Comparison of ENCODE assay signal across 20 cellular contexts in the genomic region with DNA sequence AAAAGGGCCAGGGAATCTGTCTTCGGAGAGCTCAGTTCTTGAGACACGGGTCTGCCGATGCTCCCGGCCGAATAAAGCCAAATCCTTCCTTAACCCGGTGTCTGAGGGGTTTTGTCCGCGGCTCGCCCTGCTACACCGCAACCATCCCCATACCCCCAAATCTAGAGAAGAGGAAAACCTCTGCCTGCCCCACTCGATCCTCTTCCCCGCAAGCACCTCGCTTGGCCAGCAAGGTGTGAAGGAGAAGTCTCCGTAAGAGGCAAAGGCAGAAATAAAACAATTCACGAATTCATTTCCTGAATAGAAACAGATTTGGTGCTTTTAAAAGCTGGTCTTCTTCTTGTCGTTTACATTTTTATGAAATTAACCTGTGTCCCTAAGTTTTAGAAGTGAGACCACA.
DNase-seq lines count a peak whose midpoint lies in the region; ATAC-seq, FAIRE-seq and TF ChIP-seq lines count a peak whose summit lies in the region.
"Had no signal": no experiment of that assay in that cellular context is flagged by ENCODE, and none has a peak within 500 bp of the region (broad histone marks: within the 10 kb centered on the region; RNA-seq: fewer than 3 reads in every experiment).

No MANE protein-coding gene starts in this region.

- no peak for TF ChIP-seq EP300 in A549 (IDR thresholded peaks at IDR 0.05)

- H3K27ac Mint-ChIP-seq in CD14-positive monocyte (peak overlapping the region in 1 of 7 donors; percentile 16), chondrocyte (ENCODE audit: unreplicated experiment) (no peak overlapping the region), progenitor cell of endocrine pancreas (peak overlapping the region; percentile 54)
- H3K27ac Mint-ChIP-seq: CD8-positive, alpha-beta T cell; HFFc6 had no signal

- H3K27ac ChIP-seq in A549 (peak overlapping the region; percentile 84 to 86), thyroid gland (no peak overlapping the region)

- H3K4me2 ChIP-seq in A549: no peak overlapping the region
- H3K4me2 ChIP-seq: SK-N-SH had no signal

- intact Hi-C loops in CD14-positive monocyte (cut with micrococcal nuclease): no loop called here
- intact Hi-C loops in thyroid gland (cut with DNase I): no loop called here

- H3K27me3 Mint-ChIP-seq in CD14-positive monocyte (ENCODE audit: low read depth in 3 of 3) (peaks cover 17 to 50% (median 33%) of the 10 kb centered on the region in 3 donors), chondrocyte (ENCODE audit: low read depth) (peaks cover 30% of the 10 kb centered on the region), progenitor cell of endocrine pancreas (peaks cover 40% of the 10 kb centered on the region)

- H3K4me3 ChIP-seq in A549 (no peak overlapping the region), thyroid gland (replicated peaks in 1 of 3) (no peak overlapping the region)

- ATAC-seq in A549 (no peak), HG02588 (IDR thresholded peaks at IDR 0.05; ENCODE audit: unreplicated experiment) (no peak)
- ATAC-seq: CD8-positive, alpha-beta T cell; Panc1 had no signal

- H3K9me3 Mint-ChIP-seq in CD14-positive monocyte (peaks cover 0 to 6% (median 3%) of the 10 kb centered on the region in 7 donors), chondrocyte (ENCODE audit: low read depth) (no peaks in the 10 kb centered on the region), progenitor cell of endocrine pancreas (ENCODE audit: low read depth) (no peaks in the 10 kb centered on the region)
- H3K9me3 Mint-ChIP-seq: CD8-positive, alpha-beta T cell had no signal

- H3K9me3 ChIP-seq in A549 (no peaks in the 10 kb centered on the region), thyroid gland (no peaks in the 10 kb centered on the region)
- H3K9me3 ChIP-seq: SK-N-SH had no signal

- no peaks in the 10 kb centered on the region for H3K27me3 ChIP-seq in thyroid gland

- no peaks in the 10 kb centered on the region for H3K36me3 ChIP-seq in thyroid gland

- POLR2A ChIA-PET in A549 (lab: Yijun Ruan, JAX): no interaction called here

- CTCF ChIA-PET in A549 (lab: Yijun Ruan, JAX): interaction anchor here (0.6 to 5.2 kb wide), 4 partner anchors 14 to 176 kb away, joined by 3 to 29 read pairs (median 4); no protein-coding TSS in a partner anchor

- TF ChIP-seq POLR2A in A549 (IDR thresholded peaks at IDR 0.05; ENCODE audit: low read length): no peak
- TF ChIP-seq POLR2A in thyroid gland (IDR thresholded peaks at IDR 0.05): no peak

- H3K36me3 Mint-ChIP-seq in CD14-positive monocyte (no peaks in the 10 kb centered on the region), chondrocyte (ENCODE audit: low read depth) (no peaks in the 10 kb centered on the region), progenitor cell of endocrine pancreas (ENCODE audit: insufficient read depth) (no peaks in the 10 kb centered on the region)
- H3K36me3 Mint-ChIP-seq: CD8-positive, alpha-beta T cell had no signal

- peaks cover 34% of the 10 kb centered on the region for H3K4me1 ChIP-seq in A549
- no peaks in the 10 kb centered on the region for H3K4me1 ChIP-seq in thyroid gland

- FAIRE-seq in A549 (lab: Jason Lieb, UNC): no peak

- no peak for TF ChIP-seq RAD21 in A549 (conservative IDR thresholded peaks at IDR 0.05 in 1 of 2, IDR thresholded peaks at IDR 0.05 in 1 of 2)

- H3K4me1 Mint-ChIP-seq in CD14-positive monocyte (no peaks in the 10 kb centered on the region), chondrocyte (ENCODE audit: low read depth) (peaks cover 9% of the 10 kb centered on the region), progenitor cell of endocrine pancreas (ENCODE audit: low read depth) (peaks cover 10% of the 10 kb centered on the region)

- WGBS in A549 (ENCODE audit: missing lambda C conversion rate): 89% methylated on average over 16 of the region's 16 CpGs
- WGBS in thyroid gland, 2 donors: 53 to 54% methylated on average over 16 of the region's 16 CpGs

- DNase-seq in A549 (ENCODE audit: low read depth in 1 of 2, low spot score in 1 of 2) (no peak), CD14-positive monocyte (ENCODE audit: low spot score) (peak; percentile 17), chondrocyte (ENCODE audit: low spot score) (peak; percentile 10), progenitor cell of endocrine pancreas (ENCODE audit: low spot score, unreplicated experiment) (no peak), OCI-M1 (lab: John Stamatoyannopoulos, UW) (no peak), thyroid gland (no peak)
- DNase-seq: Calu3; CD8-positive, alpha-beta T cell; DMS79 treated with DMSO at 0.1 percent for 48 hours; HFFc6; KG1; NCI-H1436 treated with DMSO at 0.1 percent for 48 hours; NCI-H1930; NCI-H226; NCI-H510A treated with DMSO at 0.1 percent for 48 hours; NK-92 treated with Interleukin-12 subunit alpha and Interleukin-12 subunit beta, amount 100 ng/mL, for 24 hours; SIG-M5; SK-N-SH had no signal

- H3K4me3 Mint-ChIP-seq in CD14-positive monocyte (no peak overlapping the region), chondrocyte (ENCODE audit: unreplicated experiment) (no peak overlapping the region), progenitor cell of endocrine pancreas (ENCODE audit: low read depth) (no peak overlapping the region)
- H3K4me3 Mint-ChIP-seq: CD8-positive, alpha-beta T cell; HFFc6 had no signal

- TF ChIP-seq CTCF in A549 (IDR thresholded peaks at IDR 0.05) (no peak), CD14-positive monocyte (IDR thresholded peaks at IDR 0.05) (no peak), chondrocyte (IDR thresholded peaks at IDR 0.05) (no peak), progenitor cell of endocrine pancreas (IDR thresholded peaks at IDR 0.05; ENCODE audit: unreplicated experiment) (no peak), thyroid gland (IDR thresholded peaks at IDR 0.05) (no peak)

TF ChIP-seq in A549, 52 proteins besides CTCF, POLR2A, EP300 and RAD21:
- TF ChIP-seq RNF2 (IDR thresholded peaks at IDR 0.05; ENCODE audit: borderline replicate concordance, low read depth): no peak
- TF ChIP-seq FOXS1 (CRISPR knock-in tag; IDR thresholded peaks at IDR 0.05): no peak
- TF ChIP-seq TP53 (CRISPR knock-in tag; IDR thresholded peaks at IDR 0.05): no peak
- TF ChIP-seq NR3C1 (IDR thresholded peaks at IDR 0.05): no peak
- TF ChIP-seq EHMT2 (IDR thresholded peaks at IDR 0.05; ENCODE audit: low read depth): no peak
- TF ChIP-seq EHF (CRISPR knock-in tag; IDR thresholded peaks at IDR 0.05): no peak
- TF ChIP-seq JUN (IDR thresholded peaks at IDR 0.05): no peak

Comparison
In these comparisons a context has a peak if more than half of its experiments do, and no peak if none do; other contexts are left out.
1. DNase-seq: peak in CD14-positive monocyte (single experiment) and chondrocyte (single experiment); none in A549 (0 of 2), progenitor cell of endocrine pancreas (single experiment), OCI-M1 (single experiment) and thyroid gland (0 of 2).
2. H3K27ac ChIP-seq: peak in A549 (2 of 2); none in thyroid gland (0 of 3).